In the genomic region with DNA sequence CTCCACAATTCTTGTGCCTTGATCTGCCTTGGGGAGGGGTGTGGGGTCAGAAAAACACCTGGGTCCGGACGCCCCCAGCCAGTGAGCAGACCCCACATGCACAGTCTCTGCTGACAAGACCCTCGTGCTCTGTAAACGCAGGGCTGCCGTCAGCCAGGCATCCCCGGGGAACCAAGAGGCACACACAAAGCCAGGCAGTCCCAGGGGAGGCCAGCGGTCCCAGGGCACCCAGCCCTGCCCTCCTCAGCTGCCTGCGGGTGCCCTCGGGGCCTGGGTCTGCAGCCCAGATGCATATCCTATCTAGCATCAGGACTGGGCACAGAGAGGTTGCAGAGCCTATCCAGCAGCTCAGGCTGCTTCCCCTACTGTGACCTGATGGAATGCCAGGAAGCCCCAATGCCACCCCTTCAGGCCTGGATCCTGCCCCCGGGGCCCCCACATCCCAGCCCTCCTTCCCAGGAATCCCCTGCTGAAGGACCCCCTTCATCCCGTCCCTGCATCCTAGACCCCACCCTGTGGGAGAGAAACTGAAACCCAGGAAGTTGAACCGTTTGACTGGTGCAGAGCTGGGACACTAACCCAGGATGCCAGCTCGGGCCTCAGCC, we compare ENCODE assay signal across 28 cellular contexts.
A peak's percentile ranks its signal among the peaks of the same experiment; 100 is the strongest.
DNase-seq lines count a peak whose midpoint lies in the region; ATAC-seq and TF ChIP-seq lines count a peak whose summit lies in the region.
"Had no signal": no experiment of that assay in that cellular context is flagged by ENCODE, and none has a peak within 500 bp of the region (broad histone marks: within the 10 kb centered on the region; RNA-seq: fewer than 3 reads in every experiment).

No MANE protein-coding gene starts in this region.

- peak overlapping the region; percentile 63 for H2BK12ac ChIP-seq in neuronal stem cell (ENCODE audit: low read length)

- peak; percentile 9 for DNase-seq in left ventricle myocardium superior
- DNase-seq in left cardiac atrium = no peak
- peak; percentile 72 for DNase-seq in Karpas-422
- DNase-seq in SK-N-SH = peak; percentile 59
- DNase-seq in neuronal stem cell (ENCODE audit: low spot score) = no peak
- DNase-seq in NOMO-1 (lab: John Stamatoyannopoulos, UW; ENCODE audit: unreplicated experiment in 2 of 2) = no peak
- no peak for DNase-seq in mucosa of gallbladder (ENCODE audit: low spot score)
- DNase-seq in natural killer cell = no peak
- DNase-seq: Caco-2; CD4-positive, alpha-beta T cell; DND-41; HCEC 1CT; NCI-H1105; NCI-H1694; NCI-H2081; NCI-H2171 treated with DMSO at 0.1 percent for 48 hours; NCI-H446; NCI-H526; PC-3; RPMI8226; SIG-M5 had no signal

- H3K4me3 Mint-ChIP-seq in natural killer cell = no peak overlapping the region
- H3K4me3 Mint-ChIP-seq: B cell; CD4-positive, alpha-beta T cell; GM23338 had no signal

- H3K27ac ChIP-seq in Karpas-422 (ENCODE audit: low read length) (no peak overlapping the region), SK-N-SH (ENCODE audit: low read depth in 2 of 2, low read length in 1 of 2) (no peak overlapping the region), neuronal stem cell (replicated peaks; ENCODE audit: low read length) (no peak overlapping the region)
- H3K27ac ChIP-seq: A549, HL-60 had no signal

- H3K27me3 ChIP-seq in Karpas-422 (ENCODE audit: low read length) (no peaks in the 10 kb centered on the region), SK-N-SH (ENCODE audit: insufficient read depth) (peaks cover 98% of the 10 kb centered on the region), neuronal stem cell (ENCODE audit: control insufficient read depth in 3 of 3, insufficient read depth in 3 of 3, low read depth in 1 of 3, low read length in 3 of 3) (peaks cover 0 to 80% (median 25%) of the 10 kb centered on the region in 3 experiments)

- H3K36me3 ChIP-seq in Karpas-422 (ENCODE audit: insufficient read depth, low read length) (no peaks in the 10 kb centered on the region), SK-N-SH (replicated peaks in 1 of 2; ENCODE audit: control insufficient read depth in 1 of 2, insufficient read depth in 2 of 2, low read length in 1 of 2) (no peaks in the 10 kb centered on the region), neuronal stem cell (replicated peaks in 1 of 2; ENCODE audit: control insufficient read depth in 2 of 2, insufficient read depth in 2 of 2, low read length in 2 of 2) (no peaks in the 10 kb centered on the region)

- TF ChIP-seq EP300 in SK-N-SH (IDR thresholded peaks at IDR 0.05; ENCODE audit: borderline replicate concordance in 1 of 2, low read depth in 1 of 2, low read length in 1 of 2) = no peak

- H3K79me1 ChIP-seq in neuronal stem cell (ENCODE audit: low read depth, low read length) = peaks cover 3% of the 10 kb centered on the region

- peak overlapping the region; percentile 63 for H3K4me2 ChIP-seq in Karpas-422 (ENCODE audit: low read depth, low read length, poor library complexity, severe bottlenecking)
- H3K4me2 ChIP-seq in SK-N-SH = peak overlapping the region; percentile 32
- H3K4me2 ChIP-seq in neuronal stem cell (ENCODE audit: insufficient read depth, low read length, poor library complexity, severe bottlenecking) = no peak overlapping the region
- H3K4me2 ChIP-seq: A549, GM23338 had no signal

- H3F3A ChIP-seq in SK-N-SH (replicated peaks; ENCODE audit: insufficient read depth) = peaks cover 10% of the 10 kb centered on the region

- H3K9me2 ChIP-seq in Karpas-422 (replicated peaks; ENCODE audit: insufficient read depth, low read length) (no peaks in the 10 kb centered on the region), SK-N-SH (no peaks in the 10 kb centered on the region)

- H3K23ac ChIP-seq in neuronal stem cell (ENCODE audit: low read depth, low read length, poor library complexity) = peak overlapping the region; percentile 89

- peak overlapping the region; percentile 76 for H3K4ac ChIP-seq in neuronal stem cell (ENCODE audit: low read length)

- no peak overlapping the region for H3K9ac ChIP-seq in Karpas-422 (ENCODE audit: low read length)
- no peak overlapping the region for H3K9ac ChIP-seq in SK-N-SH
- H3K9ac ChIP-seq in neuronal stem cell (ENCODE audit: low read depth, low read length, poor library complexity) = no peak overlapping the region

- peaks cover 22% of the 10 kb centered on the region for H3K4me1 ChIP-seq in Karpas-422 (ENCODE audit: low read length)
- H3K4me1 ChIP-seq in SK-N-SH (ENCODE audit: control insufficient read depth in 1 of 2, insufficient read depth in 2 of 2, low read depth in 1 of 2, low read length in 1 of 2) = no peaks in the 10 kb centered on the region
- H3K4me1 ChIP-seq in neuronal stem cell (ENCODE audit: control insufficient read depth in 2 of 2, insufficient read depth in 1 of 2, low read depth in 1 of 2, low read length in 2 of 2) = peaks cover 0 to 10% of the 10 kb centered on the region in 2 donors

- peak overlapping the region; percentile 64 for H3K18ac ChIP-seq in neuronal stem cell (ENCODE audit: low read length)

- H4K91ac ChIP-seq in neuronal stem cell (ENCODE audit: low read depth, low read length, poor library complexity) = no peak overlapping the region

- no peak overlapping the region for H4K8ac ChIP-seq in neuronal stem cell (ENCODE audit: low read depth, low read length)

- H3K36me3 Mint-ChIP-seq in natural killer cell = no peaks in the 10 kb centered on the region

- H2AK5ac ChIP-seq in neuronal stem cell (ENCODE audit: low read depth, low read length) = peak overlapping the region; percentile 74

- intact Hi-C loops in left ventricle myocardium superior (cut with micrococcal nuclease) = no loop called here
- intact Hi-C loops in left cardiac atrium (cut with DNase I) = no loop called here
- intact Hi-C loops in natural killer cell (cut with micrococcal nuclease) = no loop called here

- H3K9me3 Mint-ChIP-seq in natural killer cell = no peaks in the 10 kb centered on the region
- H3K9me3 Mint-ChIP-seq: CD4-positive, alpha-beta T cell; GM23338 had no signal

- H2AFZ ChIP-seq in Karpas-422 (ENCODE audit: low read length) (no peak overlapping the region), SK-N-SH (ENCODE audit: low read depth) (no peak overlapping the region), neuronal stem cell (ENCODE audit: low read length) (no peak overlapping the region)
- H2AFZ ChIP-seq: GM23338 had no signal

- ATAC-seq in left ventricle myocardium superior (no peak), left cardiac atrium (no peak), natural killer cell (no peak)
- ATAC-seq: A549, GM12878, GM23338, HepG2, K562, PC-3 had no signal

- H3K9me3 ChIP-seq in Karpas-422 (ENCODE audit: low read length) (no peaks in the 10 kb centered on the region), SK-N-SH (no peaks in the 10 kb centered on the region), neuronal stem cell (replicated peaks in 1 of 2; ENCODE audit: control insufficient read depth in 2 of 2, insufficient read depth in 1 of 2, low read depth in 1 of 2, low read length in 2 of 2) (peaks cover 2 to 3% of the 10 kb centered on the region in 2 donors)
- H3K9me3 ChIP-seq: Caco-2 had no signal

- H3K79me2 ChIP-seq in Karpas-422 (ENCODE audit: low read length) (no peaks in the 10 kb centered on the region), SK-N-SH (ENCODE audit: insufficient read depth) (no peaks in the 10 kb centered on the region)

- H2BK120ac ChIP-seq in neuronal stem cell (ENCODE audit: low read depth, low read length) = no peak overlapping the region

- H4K20me1 ChIP-seq in Karpas-422 (ENCODE audit: insufficient read depth, low read depth, low read length) (peaks cover 6% of the 10 kb centered on the region; the same call in 1 of the 2 replicates), SK-N-SH (ENCODE audit: insufficient read depth) (peaks cover 10% of the 10 kb centered on the region; the same call in 1 of the 2 replicates)

- WGBS in SK-N-SH (ENCODE audit: low lambda C conversion rate) = 3% methylated on average over 11 of the region's 13 CpGs
- no CpG with 5 or more reads among the region's 13 CpGs for WGBS in neuronal stem cell (ENCODE audit: extremely low coverage in 2 of 2, insufficient read length in 2 of 2, insufficient replicate concordance in 1 of 2), 2 donors

- no peak for TF ChIP-seq RAD21 in SK-N-SH (IDR thresholded peaks at IDR 0.05; ENCODE audit: low read length)

- no peak for TF ChIP-seq CTCF in SK-N-SH (IDR thresholded peaks at IDR 0.05)
- TF ChIP-seq CTCF in natural killer cell (IDR thresholded peaks at IDR 0.05) = no peak

- no peak overlapping the region for H3K14ac ChIP-seq in neuronal stem cell (ENCODE audit: low read length)

- H3K4me3 ChIP-seq in Karpas-422 (ENCODE audit: low read length) (peak overlapping the region; percentile 43), SK-N-SH (ENCODE audit: low read depth in 2 of 2, low read length in 1 of 2) (no peak overlapping the region), neuronal stem cell (ENCODE audit: low read length in 2 of 2) (no peak overlapping the region)
- H3K4me3 ChIP-seq: A549, GM12878, GM23338, K562 had no signal

- peaks cover 18 to 24% of the 10 kb centered on the region in 2 donors for H3K27me3 Mint-ChIP-seq in natural killer cell (ENCODE audit: low read depth in 2 of 2)

- no peak overlapping the region for H3K27ac Mint-ChIP-seq in natural killer cell
- H3K27ac Mint-ChIP-seq: B cell; CD4-positive, alpha-beta T cell; GM23338 had no signal

- POLR2A ChIA-PET in SK-N-SH (lab: Yijun Ruan, JAX) = no interaction called here

- H2BK5ac ChIP-seq in neuronal stem cell (ENCODE audit: low read length) = peak overlapping the region; percentile 75

- CTCF ChIA-PET in SK-N-SH (lab: Yijun Ruan, JAX) = interaction anchor here (0.7 to 1.0 kb wide), 3 partner anchors 37 to 445 kb away, joined by 3 read pairs; no protein-coding TSS in a partner anchor

- peak overlapping the region; percentile 99 for H2BK15ac ChIP-seq in neuronal stem cell (ENCODE audit: low read length)

- peaks cover 0 to 5% of the 10 kb centered on the region in 2 donors for H3K4me1 Mint-ChIP-seq in natural killer cell

TF ChIP-seq in SK-N-SH, 30 proteins besides CTCF, POLR2A, EP300 and RAD21 (continues in another document):
- TF ChIP-seq JUND (IDR thresholded peaks at IDR 0.05) (no peak), PBX3 (IDR thresholded peaks at IDR 0.05) (no peak), MXI1 (IDR thresholded peaks at IDR 0.05; ENCODE audit: low read depth, low read length) (no peak)

Comparison
In these comparisons a context has a peak if more than half of its experiments do, and no peak if none do; other contexts are left out.
1. DNase-seq: peak in left ventricle myocardium superior (single experiment), Karpas-422 (single experiment) and SK-N-SH (single experiment); none in left cardiac atrium (single experiment), neuronal stem cell (single experiment), NOMO-1 (0 of 2), mucosa of gallbladder (single experiment) and natural killer cell (single experiment).